1 cellular context compared by ENCODE assay signal in the genomic region with DNA sequence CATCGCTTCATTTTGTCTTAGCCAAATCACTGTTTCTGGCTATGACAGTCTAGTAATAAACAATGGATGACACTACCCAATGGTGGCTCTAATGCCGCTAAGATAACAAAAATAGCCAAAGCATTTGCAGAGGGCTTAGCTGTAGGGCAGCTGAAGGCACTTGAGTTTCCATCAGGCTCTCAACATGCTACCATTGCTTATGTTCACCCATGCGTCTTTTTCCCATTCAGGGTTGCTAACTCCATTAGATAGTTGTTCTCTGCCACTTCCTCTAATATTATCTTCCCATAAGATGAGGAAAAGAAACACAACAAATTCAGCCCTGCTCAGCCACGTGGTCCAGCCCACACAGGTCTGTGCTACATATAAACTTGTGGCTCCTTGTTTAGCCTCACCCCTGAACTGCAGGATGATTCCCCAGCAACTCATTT.
TF ChIP-seq lines count a peak whose summit lies in the region.

No MANE protein-coding gene starts in this region.

TF ChIP-seq in SK-N-SH treated with all-trans-retinoic acid at 6 μM for 48 hours, 23 proteins besides CTCF, POLR2A, EP300 and RAD21 (continued from another document):
- TF ChIP-seq TOX (CRISPR knock-in tag; IDR thresholded peaks at IDR 0.05; ENCODE audit: borderline replicate concordance) (no peak), GLIS3 (CRISPR knock-in tag; IDR thresholded peaks at IDR 0.05) (no peak), TCF4 (CRISPR knock-in tag; IDR thresholded peaks at IDR 0.05; ENCODE audit: borderline replicate concordance) (no peak), ISL1 (CRISPR knock-in tag; IDR thresholded peaks at IDR 0.05) (no peak), ZNF565 (CRISPR knock-in tag; conservative IDR thresholded peaks at IDR 0.05; ENCODE audit: low read depth) (no peak), ESRRG (CRISPR knock-in tag; IDR thresholded peaks at IDR 0.05) (no peak), ZFP3 (CRISPR knock-in tag; IDR thresholded peaks at IDR 0.05) (no peak), CSDC2 (CRISPR knock-in tag; IDR thresholded peaks at IDR 0.05) (no peak), BACH2 (CRISPR knock-in tag; IDR thresholded peaks at IDR 0.05; ENCODE audit: borderline replicate concordance) (no peak)
- TF ChIP-seq, protein P1, sequence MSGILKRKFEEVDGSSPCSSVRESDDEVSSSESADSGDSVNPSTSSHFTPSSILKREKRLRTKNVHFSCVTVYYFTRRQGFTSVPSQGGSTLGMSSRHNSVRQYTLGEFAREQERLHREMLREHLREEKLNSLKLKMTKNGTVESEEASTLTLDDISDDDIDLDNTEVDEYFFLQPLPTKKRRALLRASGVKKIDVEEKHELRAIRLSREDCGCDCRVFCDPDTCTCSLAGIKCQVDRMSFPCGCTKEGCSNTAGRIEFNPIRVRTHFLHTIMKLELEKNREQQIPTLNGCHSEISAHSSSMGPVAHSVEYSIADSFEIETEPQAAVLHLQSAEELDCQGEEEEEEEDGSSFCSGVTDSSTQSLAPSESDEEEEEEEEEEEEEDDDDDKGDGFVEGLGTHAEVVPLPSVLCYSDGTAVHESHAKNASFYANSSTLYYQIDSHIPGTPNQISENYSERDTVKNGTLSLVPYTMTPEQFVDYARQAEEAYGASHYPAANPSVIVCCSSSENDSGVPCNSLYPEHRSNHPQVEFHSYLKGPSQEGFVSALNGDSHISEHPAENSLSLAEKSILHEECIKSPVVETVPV (CRISPR knock-in tag; IDR thresholded peaks at IDR 0.05) = no peak
